In genomic region chr22:39237276-39238123, GRCh38 we compare ENCODE assay signal across 13 cellular contexts. TPM values are rescaled to one million over a fixed set of nuclear protein-coding genes. Genes with fewer than 3 reads are reported as not detected.
A peak's percentile ranks its signal among the peaks of the same experiment; 100 is the strongest.
DNase-seq lines count a peak whose midpoint lies in the region; ATAC-seq, FAIRE-seq and TF ChIP-seq lines count a peak whose summit lies in the region.
"Had no signal": no experiment of that assay in that cellular context is flagged by ENCODE, and none has a peak within 500 bp of the region (broad histone marks: within the 10 kb centered on the region; RNA-seq: fewer than 3 reads in every experiment).

No MANE protein-coding gene starts in this region.

- peaks cover 86 to 94% (median 94%) of the 10 kb centered on the region in 3 donors for H3K4me1 ChIP-seq in skeletal muscle tissue (ENCODE audit: control insufficient read depth in 3 of 3, insufficient read depth in 3 of 3, low read length in 3 of 3)

- H3K27ac ChIP-seq in skeletal muscle tissue (ENCODE audit: low read depth, low read length): peak overlapping the region; percentile 97

- H3K27me3 ChIP-seq in skeletal muscle tissue (ENCODE audit: control insufficient read depth in 3 of 3, insufficient read depth in 3 of 3, low read length in 3 of 3): no peaks in the 10 kb centered on the region
- H3K27me3 ChIP-seq: MG63 had no signal

- FAIRE-seq in GM12891 (lab: Jason Lieb, UNC): peak; percentile 83
- FAIRE-seq in D721Med (lab: Jason Lieb, UNC): no peak

- TF ChIP-seq POLR2A in GM12891 (IDR thresholded peaks at IDR 0.05; ENCODE audit: low read depth, low read length): no peak

- ATAC-seq in effector memory CD8-positive, alpha-beta T cell (replicated peaks): no peak

- H3K36me3 Mint-ChIP-seq in effector memory CD8-positive, alpha-beta T cell (ENCODE audit: insufficient read depth): peaks cover 38% of the 10 kb centered on the region
- H3K36me3 Mint-ChIP-seq: naive B cell had no signal

- H3K27ac Mint-ChIP-seq in effector memory CD8-positive, alpha-beta T cell: peak overlapping the region; percentile 79 to 87

- H3K9me3 Mint-ChIP-seq in effector memory CD8-positive, alpha-beta T cell: no peaks in the 10 kb centered on the region

- no peaks in the 10 kb centered on the region for H3K27me3 Mint-ChIP-seq in effector memory CD8-positive, alpha-beta T cell

- H3K9me3 ChIP-seq in skeletal muscle tissue (ENCODE audit: control insufficient read depth in 3 of 3, low read length in 3 of 3): no peaks in the 10 kb centered on the region
- H3K9me3 ChIP-seq: MG63 had no signal

- TF ChIP-seq CTCF in D721Med (IDR thresholded peaks at IDR 0.05; ENCODE audit: insufficient read depth, missing control alignments): no peak

- peak overlapping the region in 1 of 3 donors; percentile 64 for H3K4me3 ChIP-seq in skeletal muscle tissue (ENCODE audit: low read length in 3 of 3)
- H3K4me3 ChIP-seq: MG63 had no signal

- peak; percentile 43 for DNase-seq in NCI-H748 (lab: John Stamatoyannopoulos, UW; ENCODE audit: unreplicated experiment)
- no peak for DNase-seq in NCI-H748 treated with DMSO at 0.1 percent for 48 hours (lab: John Stamatoyannopoulos, UW)
- no peak for DNase-seq in GM12891 (ENCODE audit: insufficient read length, low spot score)
- no peak for DNase-seq in effector memory CD8-positive, alpha-beta T cell
- DNase-seq in NCI-H446 treated with DMSO at 0.1 percent for 48 hours (lab: John Stamatoyannopoulos, UW): no peak
- DNase-seq in hippocampal formation (lab: John Stamatoyannopoulos, UW): no peak
- DNase-seq in D721Med (ENCODE audit: insufficient read length, low spot score): no peak
- DNase-seq: AML-193, cerebellar nuclear complex, MG63, naive B cell, SIG-M5 had no signal

- H3K4me1 Mint-ChIP-seq in effector memory CD8-positive, alpha-beta T cell (ENCODE audit: low read depth in 2 of 2): peaks cover 58 to 61% of the 10 kb centered on the region in 2 donors

- H3K36me3 ChIP-seq in skeletal muscle tissue (ENCODE audit: control insufficient read depth in 3 of 3, insufficient read depth in 3 of 3, low read length in 3 of 3): peaks cover 0 to 4% (median 2%) of the 10 kb centered on the region in 3 donors
- H3K36me3 ChIP-seq: MG63 had no signal

- H3K9ac ChIP-seq in skeletal muscle tissue (ENCODE audit: low read depth in 1 of 3, low read length in 3 of 3): peak overlapping the region; percentile 24 to 93 (median 75)

- peak overlapping the region; percentile 76 to 89 for H3K4me3 Mint-ChIP-seq in effector memory CD8-positive, alpha-beta T cell

TF ChIP-seq in GM12891, 5 proteins besides CTCF, POLR2A, EP300 and RAD21:
- TF ChIP-seq PAX5 (IDR thresholded peaks at IDR 0.05; ENCODE audit: insufficient read depth, low read length, severe bottlenecking) (no peak), POU2F2 (IDR thresholded peaks at IDR 0.05; ENCODE audit: low read depth, low read length) (no peak), POLR2AphosphoS5 (IDR thresholded peaks at IDR 0.05; ENCODE audit: low read depth, low read length) (no peak), TAF1 (IDR thresholded peaks at IDR 0.05; ENCODE audit: low read depth, low read length) (no peak), SPI1 (IDR thresholded peaks at IDR 0.05; ENCODE audit: low read depth, low read length) (no peak)

RNA-seq across cellular contexts. Expression of gene PDGFB, which starts 7.3 kb away (rescaled TPM):
- 1.1 TPM for polyA plus RNA-seq in GM12891 (2012; ENCODE audit: low read depth, missing spikeins)
- total RNA-seq in skeletal muscle tissue: 8.9 TPM
